10 cellular contexts compared by ENCODE assay signal in the genomic region with DNA sequence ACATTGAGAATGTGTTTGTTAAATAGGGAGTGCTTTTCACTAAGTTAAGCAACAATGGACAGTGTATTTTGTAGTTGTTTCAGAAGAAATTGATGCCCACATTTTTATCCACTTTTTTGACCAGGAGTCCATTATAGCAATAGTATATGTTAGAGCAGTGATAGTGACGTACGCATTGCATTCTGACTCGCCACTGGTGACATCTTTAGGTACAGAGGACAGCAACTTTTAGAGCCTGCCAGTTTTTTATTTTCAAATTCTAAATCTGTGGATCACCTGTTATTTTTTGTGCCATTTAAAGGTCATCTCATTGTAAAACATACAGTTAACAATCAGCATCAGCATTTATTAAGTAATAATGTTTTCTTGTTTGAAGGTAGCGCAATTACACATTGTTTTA. TPM values are rescaled to one million over a fixed set of nuclear protein-coding genes. Genes with fewer than 3 reads are reported as not detected.
A peak's percentile ranks its signal among the peaks of the same experiment; 100 is the strongest.
DNase-seq lines count a peak whose midpoint lies in the region; ATAC-seq, FAIRE-seq and TF ChIP-seq lines count a peak whose summit lies in the region.
"Had no signal": no experiment of that assay in that cellular context is flagged by ENCODE, and none has a peak within 500 bp of the region (broad histone marks: within the 10 kb centered on the region; RNA-seq: fewer than 3 reads in every experiment).

No MANE protein-coding gene starts in this region.

- BruUV-seq in K562 (replicated peaks; lab: Mats Ljungman, UMichigan): no TSS peak

- intact Hi-C loops in K562 (cut with micrococcal nuclease): no loop called here

- no peaks in the 10 kb centered on the region for H3K9me1 ChIP-seq in K562 (ENCODE audit: control insufficient read depth, insufficient read depth, low read length)

- H3K9ac ChIP-seq in K562 (ENCODE audit: insufficient read depth in 1 of 2, low read depth in 2 of 2, low read length in 2 of 2) (no peak overlapping the region), mucosa of rectum (ENCODE audit: low read depth in 1 of 2, low read length in 2 of 2) (no peak overlapping the region)

- DNase-seq in AG04449 (ENCODE audit: low read depth, low spot score) (no peak), HFF-Myc (ENCODE audit: extremely low read depth, low read depth) (no peak), K562 (ENCODE audit: extremely low read depth in 1 of 4, low spot score in 3 of 4) (no peak), iPS-NIHi7 (ENCODE audit: extremely low spot score) (no peak), NCI-H1436 (lab: John Stamatoyannopoulos, UW) (no peak), AML-193 (lab: John Stamatoyannopoulos, UW) (no peak)
- DNase-seq: GOT3 had no signal

- TF ChIP-seq RAD21 in K562 (CRISPR knock-in tag; conservative IDR thresholded peaks at IDR 0.05 in 1 of 2, IDR thresholded peaks at IDR 0.05 in 1 of 2): no peak

- H3K4me3 ChIP-seq in AG04449 (ENCODE audit: low read depth, low read length) (peak overlapping the region; percentile 79), HFF-Myc (replicated peaks; ENCODE audit: low read depth, low read length) (peak overlapping the region; percentile 87), K562 (0 out of 2 replicates have a peak overlapping the region, but pooled peaks have one; percentile 85), mucosa of rectum (ENCODE audit: low read length in 2 of 2) (peak overlapping the region; percentile 88 to 94)

- POLR2A ChIA-PET in AG04449 (lab: Yijun Ruan, JAX): interaction anchor here (1.0 kb wide), 1 partner anchor 49 kb away, joined by 3 read pairs; a partner anchor contains a TSS
- POLR2A ChIA-PET in K562 (lab: Yijun Ruan, JAX): interaction anchor here (1.3 to 3.1 kb wide), 4 partner anchors 8 to 48 kb away, joined by 4 to 19 read pairs (median 8); no protein-coding TSS in a partner anchor

- in situ Hi-C loops in K562 (cut with MboI): no loop called here

- TF ChIP-seq POLR2A in K562 (conservative IDR thresholded peaks at IDR 0.05): no peak

- FAIRE-seq in K562 (lab: Jason Lieb, UNC): no peak
- FAIRE-seq: small intestine had no signal

- peak overlapping the region; percentile 84 for H3K4me2 ChIP-seq in K562 (ENCODE audit: insufficient read depth, low read length)

- H2AFZ ChIP-seq in K562 (ENCODE audit: low read depth, low read length): no peak overlapping the region

- no peak for ATAC-seq in K562
- ATAC-seq in GM19035 (IDR thresholded peaks at IDR 0.05; ENCODE audit: unreplicated experiment): no peak

- H3K27ac ChIP-seq in K562 (ENCODE audit: extremely low read depth, low read depth, low read length) (no peak overlapping the region), mucosa of rectum (ENCODE audit: low read depth in 2 of 2, low read length in 2 of 2) (no peak overlapping the region)

- H3K4me1 ChIP-seq in K562 (replicated peaks in 1 of 2; ENCODE audit: control insufficient read depth in 2 of 2, insufficient read depth in 2 of 2, low read length in 2 of 2) (peaks cover 8 to 10% of the 10 kb centered on the region in 2 experiments; a peak in 4 of 5 replicates), mucosa of rectum (ENCODE audit: control insufficient read depth in 2 of 2, insufficient read depth in 2 of 2, low read length in 2 of 2) (peaks cover 10 to 11% of the 10 kb centered on the region in 2 donors)

- TF ChIP-seq EP300 in K562 (IDR thresholded peaks at IDR 0.05; ENCODE audit: low read length): no peak

- CTCF ChIA-PET in AG04449 (lab: Yijun Ruan, JAX): no interaction called here
- CTCF ChIA-PET in K562 (lab: Yijun Ruan, JAX; ENCODE audit: low intra/inter-chr PET ratio): no interaction called here

- no peaks in the 10 kb centered on the region for H4K20me1 ChIP-seq in K562 (replicated peaks; ENCODE audit: control insufficient read depth, insufficient read depth, low read length)

- TF ChIP-seq CTCF in AG04449 (IDR thresholded peaks at IDR 0.05; ENCODE audit: insufficient read depth, low read length, missing control alignments) (no peak), HFF-Myc (IDR thresholded peaks at IDR 0.05; ENCODE audit: low read depth, low read length, missing control alignments) (no peak), K562 (IDR thresholded peaks at IDR 0.05 in 2 of 3, conservative IDR thresholded peaks at IDR 0.05 in 1 of 3; ENCODE audit: insufficient read depth in 2 of 3, low read depth in 1 of 3, low read length in 3 of 3) (no peak)

- no peaks in the 10 kb centered on the region for H3K36me3 ChIP-seq in K562 (ENCODE audit: control insufficient read depth, insufficient read depth, low read length)
- H3K36me3 ChIP-seq in mucosa of rectum (ENCODE audit: control insufficient read depth in 2 of 2, insufficient read depth in 2 of 2, low read length in 2 of 2): no peaks in the 10 kb centered on the region

- no peaks in the 10 kb centered on the region for H3K9me3 ChIP-seq in K562 (replicated peaks; ENCODE audit: control insufficient read depth, insufficient read depth, low read depth, low read length)
- H3K9me3 ChIP-seq in mucosa of rectum (ENCODE audit: control insufficient read depth in 2 of 2, low read length in 2 of 2): no peaks in the 10 kb centered on the region

- peaks cover 25% of the 10 kb centered on the region for H3K79me2 ChIP-seq in K562 (ENCODE audit: control insufficient read depth, insufficient read depth, low read length)

- WGBS in K562 (ENCODE audit: insufficient coverage, low coverage, missing lambda C conversion rate): 71% methylated on average over 4 of the region's 4 CpGs

- H3K27me3 ChIP-seq in K562 (ENCODE audit: control insufficient read depth in 2 of 2, insufficient read depth in 2 of 2, low read length in 2 of 2): no peaks in the 10 kb centered on the region
- no peaks in the 10 kb centered on the region for H3K27me3 ChIP-seq in mucosa of rectum (ENCODE audit: control insufficient read depth in 2 of 2, insufficient read depth in 2 of 2, low read length in 2 of 2)

TF ChIP-seq in K562, 482 proteins besides CTCF, POLR2A, EP300 and RAD21:
- TF ChIP-seq ATF1 (CRISPR knock-in tag; IDR thresholded peaks at IDR 0.05) (no peak), ATF1 (tag; IDR thresholded peaks at IDR 0.05) (0 out of 2 replicates have a peak, but pooled peaks have one; percentile 20), ZSCAN29 (IDR thresholded peaks at IDR 0.05) (no peak)

RNA-seq across cellular contexts. Expression of a gene that starts 1.4 kb away (rescaled TPM):
- total RNA-seq in K562 (2011; cell fraction: chromatin; rRNA removed; ENCODE audit: low replicate concordance): 4.9 and 17.0 TPM in 2 replicates
- 2.5 and 3.4 TPM in 2 replicates for total RNA-seq in K562 (2011; cell fraction: nucleolus; rRNA removed)
- total RNA-seq in K562 (2011; cell fraction: nucleoplasm; rRNA removed): 7.3 and 15.3 TPM in 2 replicates
- total RNA-seq in K562 (2014; rRNA removed): 5.3 and 6.2 TPM in 2 replicates
- total RNA-seq in K562 (2014; rRNA removed; fragmentation: Illumina TruSeq; extraction: Trizol): 15.8 and 18.3 TPM in 2 replicates
- total RNA-seq in K562 (2015; rRNA removed; fragmentation: Illumina TruSeq; extraction: Trizol): 16.6 and 17.8 TPM in 2 replicates
- 12.3 and 13.8 TPM in 2 replicates for total RNA-seq in K562 (2021)
- polyA plus RNA-seq in K562 (2011; rRNA removed): 18.9 and 24.4 TPM in 2 replicates
- 6.4 and 9.1 TPM in 2 replicates for polyA plus RNA-seq in K562 (2011; cell fraction: cytosol; rRNA removed)
- polyA plus RNA-seq in K562 (2011; cell fraction: nucleus; rRNA removed): 7.4 and 12.5 TPM in 2 replicates
- polyA plus RNA-seq in K562 (2012): 11.6 and 12.1 TPM in 2 replicates
- polyA plus RNA-seq in K562 (2014; fragmentation: Illumina TruSeq; extraction: Trizol): 9.9 and 13.5 TPM in 2 replicates
- polyA plus RNA-seq in K562 (2014; fragmentation: Nextera tagmentation; extraction: Ambion mirVana): 1 to 10 TPM; 4.1 to 6.4 TPM
- polyA plus RNA-seq in K562 (2014; rRNA removed): 7.9 and 9.0 TPM in 2 replicates
- polyA minus RNA-seq in K562 (2011; rRNA and poly(A)+ RNA removed): 9.0 and 9.5 TPM in 2 replicates
- polyA minus RNA-seq in K562 (2011; cell fraction: cytosol; rRNA and poly(A)+ RNA removed): 3.5 and 6.1 TPM in 2 replicates
- 7.7 and 13.2 TPM in 2 replicates for polyA minus RNA-seq in K562 (2011; cell fraction: nucleus; rRNA and poly(A)+ RNA removed)

RNA-seq across cellular contexts. Expression of a gene that starts 49.0 kb away (rescaled TPM):
- total RNA-seq in K562 (2011; cell fraction: chromatin; rRNA removed; ENCODE audit: low replicate concordance): 18.0 and 30.5 TPM in 2 replicates
- 27.0 and 32.6 TPM in 2 replicates for total RNA-seq in K562 (2011; cell fraction: nucleolus; rRNA removed)
- 20.5 and 25.3 TPM in 2 replicates for total RNA-seq in K562 (2011; cell fraction: nucleoplasm; rRNA removed)
- 130 and 174 TPM in 2 replicates for total RNA-seq in K562 (2014; rRNA removed)
- total RNA-seq in K562 (2014; rRNA removed; fragmentation: Illumina TruSeq; extraction: Trizol): 170 and 211 TPM in 2 replicates
- total RNA-seq in K562 (2015; rRNA removed; fragmentation: Illumina TruSeq; extraction: Trizol): 153 and 155 TPM in 2 replicates
- total RNA-seq in K562 (2021): 161 and 163 TPM in 2 replicates
- 53.7 and 74.3 TPM in 2 replicates for polyA plus RNA-seq in K562 (2011; rRNA removed)
- 42.4 and 46.0 TPM in 2 replicates for polyA plus RNA-seq in K562 (2011; cell fraction: cytosol; rRNA removed)
- 27.2 and 35.3 TPM in 2 replicates for polyA plus RNA-seq in K562 (2011; cell fraction: nucleus; rRNA removed)
- polyA plus RNA-seq in K562 (2012): 78.0 and 146 TPM in 2 replicates
- 139 and 142 TPM in 2 replicates for polyA plus RNA-seq in K562 (2014; fragmentation: Illumina TruSeq; extraction: Trizol)
- polyA plus RNA-seq in K562 (2014; fragmentation: Nextera tagmentation; extraction: Ambion mirVana): 100 to 1,000 TPM; 175 to 227 TPM
- 100 and 105 TPM in 2 replicates for polyA plus RNA-seq in K562 (2014; rRNA removed)
- polyA minus RNA-seq in K562 (2011; rRNA and poly(A)+ RNA removed): 33.7 and 48.0 TPM in 2 replicates
- polyA minus RNA-seq in K562 (2011; cell fraction: cytosol; rRNA and poly(A)+ RNA removed): 38.7 and 46.1 TPM in 2 replicates
- 24.5 and 33.1 TPM in 2 replicates for polyA minus RNA-seq in K562 (2011; cell fraction: nucleus; rRNA and poly(A)+ RNA removed)
